Comparison of ENCODE assay signal across 31 cellular contexts in genomic region chr5:121984250-121984649, GRCh38.
"Had no signal": no experiment of that assay in that cellular context is flagged by ENCODE, and none has a peak within 500 bp of the region (broad histone marks: within the 10 kb centered on the region; RNA-seq: fewer than 3 reads in every experiment).

No MANE protein-coding gene starts in this region.

- H3K9me3 ChIP-seq: MG63 had no signal

- H3K27me3 ChIP-seq: MG63 had no signal

- DNase-seq: Karpas-422, Kasumi-1, MG63, MM.1S, MV-4-11, NCI-H1048, NCI-H1092, NCI-H1092 treated with DMSO at 0.1 percent for 48 hours, NCI-H1105, NCI-H1105 treated with DMSO at 0.1 percent for 48 hours, NCI-H1417 treated with DMSO at 0.1 percent for 48 hours, NCI-H1436, NCI-H1436 treated with DMSO at 0.1 percent for 48 hours, NCI-H146, NCI-H1694, NCI-H1694 treated with DMSO at 0.1 percent for 48 hours, NCI-H187, NCI-H187 treated with DMSO at 0.1 percent for 48 hours, NCI-H2029, NCI-H2029 treated with DMSO at 0.1 percent for 48 hours, NCI-H2081 treated with DMSO at 0.1 percent for 48 hours, NCI-H2107, NCI-H2171, NCI-H2171 treated with DMSO at 0.1 percent for 48 hours, NCI-H2227 treated with DMSO at 0.1 percent for 48 hours, NCI-H226, NCI-H345, NCI-H446, NCI-H446 treated with DMSO at 0.1 percent for 48 hours, NCI-H510A, NCI-H510A treated with DMSO at 0.1 percent for 48 hours had no signal

- H3K4me3 ChIP-seq: MG63 had no signal
